In the genomic region with DNA sequence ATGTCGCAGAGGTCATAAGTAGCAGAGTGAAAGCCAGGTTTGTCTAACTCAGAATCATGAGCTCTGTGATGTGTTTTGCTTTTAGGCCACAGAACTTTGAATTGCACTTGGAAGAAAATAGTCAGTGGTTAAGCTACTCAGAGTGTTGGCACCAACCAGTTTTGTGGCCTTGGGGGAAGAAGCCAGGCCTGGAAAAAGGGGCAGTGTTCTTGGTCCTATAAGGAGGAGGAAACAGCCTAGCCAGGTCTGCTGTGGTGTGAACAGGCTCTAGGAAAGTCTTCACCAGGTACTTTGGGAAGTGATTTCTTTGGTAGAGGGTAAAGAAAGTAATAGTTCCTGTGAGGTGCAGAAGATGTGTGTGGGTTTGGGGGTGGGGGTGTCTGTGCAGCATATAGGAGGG, we compare ENCODE assay signal across 21 cellular contexts.
"Had no signal": no experiment of that assay in that cellular context is flagged by ENCODE, and none has a peak within 500 bp of the region (broad histone marks: within the 10 kb centered on the region; RNA-seq: fewer than 3 reads in every experiment).

No MANE protein-coding gene starts in this region.

- H3K36me3 Mint-ChIP-seq: activated naive CD4-positive, alpha-beta T cell treated with anti-CD3 and anti-CD28 coated beads, Interleukin-2, amount 50 U/mL, for 24 hours; brain; memory B cell; natural killer cell treated with Interleukin-12 subunit alpha and Interleukin-12 subunit beta and Interleukin-15 and Interleukin-18, amount 100 ng/mL, for 72 hours had no signal

- DNase-seq: activated B cell treated with CpG ODN at 0.5 μM for 24 hours; activated CD4-positive, alpha-beta T cell treated with anti-CD3 and anti-CD28 coated beads for 48 hours; activated CD8-positive, alpha-beta T cell treated with anti-CD3 and anti-CD28 coated beads for 36 hours; activated effector memory CD4-positive, alpha-beta T cell treated with anti-CD3 and anti-CD28 coated beads, Interleukin-2, amount 50 U/mL, for 16 hours; activated T-cell treated with anti-CD3 and anti-CD28 coated beads, Interleukin-2, amount 50 U/mL, for 48 hours; cerebellar nuclear complex; effector memory CD4-positive, alpha-beta T cell; left lung; nucleus accumbens; right lobe of liver; stimulated activated naive CD8-positive, alpha-beta T cell treated with anti-CD3 and anti-CD28 coated beads, Interleukin-15, amount 100 ng/mL, for 72 hours; T-helper 2 cell; uterus had no signal

- FAIRE-seq: islet of Langerhans had no signal

- H3K4me1 ChIP-seq: gastroesophageal sphincter, left lung, prostate gland, right lobe of liver, uterus had no signal

- H3K4me1 Mint-ChIP-seq: activated B cell treated with CpG ODN at 0.5 μM for 24 hours; activated naive CD4-positive, alpha-beta T cell treated with anti-CD3 and anti-CD28 coated beads, Interleukin-2, amount 50 U/mL, for 24 hours; memory B cell; stimulated activated naive CD8-positive, alpha-beta T cell treated with anti-CD3 and anti-CD28 coated beads, Interleukin-15, amount 100 ng/mL, for 72 hours had no signal

- H3K9me3 Mint-ChIP-seq: activated B cell treated with CpG ODN at 0.5 μM for 24 hours; activated CD8-positive, alpha-beta T cell treated with anti-CD3 and anti-CD28 coated beads for 36 hours; activated naive CD4-positive, alpha-beta T cell treated with anti-CD3 and anti-CD28 coated beads, Interleukin-2, amount 50 U/mL, for 24 hours; brain; dendritic cell treated with granulocyte-macrophage colony-stimulating factor and Interleukin-4, amounts not matched to agents 40 ng/mL and 50 ng/mL, for 4 days; memory B cell; natural killer cell treated with Interleukin-12 subunit alpha and Interleukin-12 subunit beta and Interleukin-15 and Interleukin-18, amount 100 ng/mL, for 72 hours; stimulated activated naive CD8-positive, alpha-beta T cell treated with anti-CD3 and anti-CD28 coated beads, Interleukin-15, amount 100 ng/mL, for 72 hours had no signal

- H3K27ac Mint-ChIP-seq: activated B cell treated with CpG ODN at 0.5 μM for 24 hours; activated CD8-positive, alpha-beta T cell treated with anti-CD3 and anti-CD28 coated beads for 36 hours; activated naive CD4-positive, alpha-beta T cell treated with anti-CD3 and anti-CD28 coated beads, Interleukin-2, amount 50 U/mL, for 24 hours; dendritic cell treated with granulocyte-macrophage colony-stimulating factor and Interleukin-4, amounts not matched to agents 40 ng/mL and 50 ng/mL, for 4 days; memory B cell; natural killer cell treated with Interleukin-12 subunit alpha and Interleukin-12 subunit beta and Interleukin-15 and Interleukin-18, amount 100 ng/mL, for 72 hours; stimulated activated naive CD8-positive, alpha-beta T cell treated with anti-CD3 and anti-CD28 coated beads, Interleukin-15, amount 100 ng/mL, for 72 hours had no signal

- H3K4me3 Mint-ChIP-seq: activated B cell treated with CpG ODN at 0.5 μM for 24 hours; activated CD8-positive, alpha-beta T cell treated with anti-CD3 and anti-CD28 coated beads for 36 hours; activated naive CD4-positive, alpha-beta T cell treated with anti-CD3 and anti-CD28 coated beads, Interleukin-2, amount 50 U/mL, for 24 hours; brain; dendritic cell treated with granulocyte-macrophage colony-stimulating factor and Interleukin-4, amounts not matched to agents 40 ng/mL and 50 ng/mL, for 4 days; memory B cell; natural killer cell treated with Interleukin-12 subunit alpha and Interleukin-12 subunit beta and Interleukin-15 and Interleukin-18, amount 100 ng/mL, for 72 hours; stimulated activated naive CD8-positive, alpha-beta T cell treated with anti-CD3 and anti-CD28 coated beads, Interleukin-15, amount 100 ng/mL, for 72 hours had no signal

- H3K4me3 ChIP-seq: gastroesophageal sphincter, left lung, prostate gland, right lobe of liver, uterus had no signal

- H3K27me3 ChIP-seq: gastroesophageal sphincter, left lung, right lobe of liver, uterus had no signal

- H3K36me3 ChIP-seq: gastroesophageal sphincter, left lung, prostate gland, right lobe of liver, uterus had no signal

- H3K27me3 Mint-ChIP-seq: activated naive CD4-positive, alpha-beta T cell treated with anti-CD3 and anti-CD28 coated beads, Interleukin-2, amount 50 U/mL, for 24 hours; brain; stimulated activated naive CD8-positive, alpha-beta T cell treated with anti-CD3 and anti-CD28 coated beads, Interleukin-15, amount 100 ng/mL, for 72 hours had no signal

- H3K9me3 ChIP-seq: gastroesophageal sphincter, left lung, prostate gland, right lobe of liver, uterus had no signal

- H3K27ac ChIP-seq: gastroesophageal sphincter, left lung, right lobe of liver, uterus had no signal
